In the genomic region with DNA sequence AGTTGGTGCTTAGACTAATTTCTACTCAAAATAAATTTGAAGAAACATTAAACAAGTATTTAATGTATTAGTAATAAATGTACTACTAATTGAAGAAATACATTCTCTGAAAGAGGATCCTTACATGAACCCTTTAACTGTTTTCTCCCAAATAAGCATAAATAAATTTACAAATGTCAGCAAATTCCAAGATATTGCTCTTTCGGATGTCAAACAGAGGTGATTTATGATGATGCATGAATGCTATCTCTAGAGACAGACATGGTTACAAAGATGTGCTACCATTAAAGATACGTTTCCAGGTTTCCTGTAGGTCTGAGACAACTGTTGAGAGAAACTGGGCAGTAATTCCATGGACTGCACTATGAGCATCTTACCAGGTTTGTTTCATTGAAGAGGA, we compare ENCODE assay signal across 25 cellular contexts. TPM values are rescaled to one million over a fixed set of nuclear protein-coding genes. Genes with fewer than 3 reads are reported as not detected.
DNase-seq lines count a peak whose midpoint lies in the region; ATAC-seq, FAIRE-seq and TF ChIP-seq lines count a peak whose summit lies in the region.
"Had no signal": no experiment of that assay in that cellular context is flagged by ENCODE, and none has a peak within 500 bp of the region (broad histone marks: within the 10 kb centered on the region; RNA-seq: fewer than 3 reads in every experiment).

No MANE protein-coding gene starts in this region.

- H2AFZ ChIP-seq in HepG2 (ENCODE audit: low read length) (no peak overlapping the region), PC-9 (0 out of 2 replicates have a peak overlapping the region, but pooled peaks have one; percentile 4), SK-N-SH (ENCODE audit: low read depth) (no peak overlapping the region)

- BruUV-seq in HepG2 (replicated peaks; lab: Mats Ljungman, UMichigan) (no TSS peak), PC-9 (replicated peaks; lab: Mats Ljungman, UMichigan) (no TSS peak)

- no peak overlapping the region for H3K4me2 ChIP-seq in HepG2 (ENCODE audit: low read depth, low read length)
- H3K4me2 ChIP-seq in PC-9: no peak overlapping the region
- no peak overlapping the region for H3K4me2 ChIP-seq in SK-N-SH
- H3K4me2 ChIP-seq: BLaER1 treated with 17β-estradiol and CSF1 and Interleukin-3, amounts not matched to agents 10 nM and 100 nM had no signal

- no peaks in the 10 kb centered on the region for H3K9me3 ChIP-seq in HepG2 (ENCODE audit: low read length)
- H3K9me3 ChIP-seq in right lobe of liver: no peaks in the 10 kb centered on the region
- no peaks in the 10 kb centered on the region for H3K9me3 ChIP-seq in PC-9 (ENCODE audit: insufficient read depth, low read depth)
- no peaks in the 10 kb centered on the region for H3K9me3 ChIP-seq in iPS-20b (ENCODE audit: insufficient read depth, low read depth, low read length)
- H3K9me3 ChIP-seq in SK-N-SH: no peaks in the 10 kb centered on the region
- H3K9me3 ChIP-seq: BE2C; BLaER1 treated with 17β-estradiol and CSF1 and Interleukin-3, amounts not matched to agents 10 nM and 100 nM; HAP-1 had no signal

- no peak for ATAC-seq in HepG2
- ATAC-seq in right lobe of liver: no peak
- no peak for ATAC-seq in GM18498 (IDR thresholded peaks at IDR 0.05; ENCODE audit: unreplicated experiment)

- in situ Hi-C loops in HepG2 (cut with HindIII; ENCODE audit: extremely low pct_ligation_motif_present, low pct_unique_long_range_greater_than_20kb): loop anchor here (25.0 kb wide), 1 partner anchor 528 kb away; no protein-coding TSS in a partner anchor

- no peak for FAIRE-seq in HepG2 (lab: Jason Lieb, UNC)
- FAIRE-seq: A204.1, D721Med, GM12891 had no signal

- intact Hi-C loops in HepG2 (cut with micrococcal nuclease; ENCODE audit: unreplicated experiment) (loop anchor here (10.0 kb wide), 1 partner anchor 560 kb away; the partner anchor contains the start of gene CPOX), right lobe of liver (cut with DNase I) (no loop called here), PC-9 (cut with micrococcal nuclease; ENCODE audit: unreplicated experiment) (no loop called here)

- POLR2A ChIA-PET in HepG2 (lab: Yijun Ruan, JAX): no interaction called here
- POLR2A ChIA-PET in PC-9 (lab: Charles Lee; ENCODE audit: unreplicated experiment): no interaction called here
- POLR2A ChIA-PET in SK-N-SH (lab: Yijun Ruan, JAX): no interaction called here

- no peak for DNase-seq in HepG2 (ENCODE audit: low spot score)
- DNase-seq in right lobe of liver: no peak
- DNase-seq in PC-9: no peak
- no peak for DNase-seq in SK-N-SH
- DNase-seq in HCEC 1CT: no peak
- no peak for DNase-seq in GM10266 (ENCODE audit: extremely low spot score)
- DNase-seq: ACHN; AML-193; BE2C; CD4-positive, alpha-beta T cell; CD8-positive, alpha-beta memory T cell; DMS 273 treated with DMSO at 0.1 percent for 48 hours; DMS79; EL; GDM1 had no signal

- TF ChIP-seq CTCF in HepG2 (CRISPR knock-in tag; IDR thresholded peaks at IDR 0.05) (no peak), right lobe of liver (IDR thresholded peaks at IDR 0.05) (no peak), PC-9 (conservative IDR thresholded peaks at IDR 0.05) (no peak), SK-N-SH (IDR thresholded peaks at IDR 0.05) (no peak), GM10266 (IDR thresholded peaks at IDR 0.05; ENCODE audit: control insufficient read depth, insufficient read depth, low read depth, missing control alignments) (no peak)

- TF ChIP-seq RAD21 in HepG2 (CRISPR knock-in tag; IDR thresholded peaks at IDR 0.05): no peak
- TF ChIP-seq RAD21 in SK-N-SH (IDR thresholded peaks at IDR 0.05; ENCODE audit: low read length): no peak

- no peaks in the 10 kb centered on the region for H4K20me1 ChIP-seq in HepG2 (ENCODE audit: insufficient read depth, low read length)
- H4K20me1 ChIP-seq in PC-9 (ENCODE audit: insufficient read depth): no peaks in the 10 kb centered on the region
- no peaks in the 10 kb centered on the region for H4K20me1 ChIP-seq in SK-N-SH (ENCODE audit: insufficient read depth)
- H4K20me1 ChIP-seq: BLaER1 treated with 17β-estradiol and CSF1 and Interleukin-3, amounts not matched to agents 10 nM and 100 nM had no signal

- TF ChIP-seq POLR2A in HepG2 (IDR thresholded peaks at IDR 0.05; ENCODE audit: insufficient read depth in 1 of 2, low read depth in 2 of 2, low read length in 2 of 2) (no peak), right lobe of liver (IDR thresholded peaks at IDR 0.05) (no peak)

- WGBS in HepG2 (ENCODE audit: low lambda C conversion rate): 6% methylated on average over 2 of the region's 2 CpGs
- 39% methylated on average over 2 of the region's 2 CpGs for WGBS in right lobe of liver (ENCODE audit: insufficient coverage, low coverage, low lambda C conversion rate, missing lambda C conversion rate)
- 20% methylated on average over 2 of the region's 2 CpGs for whole genome bisulfite sequencing in SK-N-SH (ENCODE audit: low lambda C conversion rate)

- CTCF ChIA-PET in HepG2 (lab: Yijun Ruan, JAX; ENCODE audit: low intra/inter-chr PET ratio, low total read pairs): no interaction called here
- CTCF ChIA-PET in PC-9 (lab: Charles Lee): no interaction called here
- CTCF ChIA-PET in SK-N-SH (lab: Yijun Ruan, JAX): interaction anchor here (1.3 to 1.7 kb wide), 3 partner anchors 10 to 310 kb away, joined by 3 to 6 read pairs (median 4); no protein-coding TSS in a partner anchor

- H3F3A ChIP-seq in PC-9 (ENCODE audit: insufficient read depth, low read depth): no peaks in the 10 kb centered on the region
- H3F3A ChIP-seq in SK-N-SH (replicated peaks; ENCODE audit: insufficient read depth): no peaks in the 10 kb centered on the region

- TF ChIP-seq EP300 in HepG2 (IDR thresholded peaks at IDR 0.05; ENCODE audit: low read depth in 2 of 2, low read length in 2 of 2) (no peak), HepG2 (CRISPR knock-in tag; IDR thresholded peaks at IDR 0.05; ENCODE audit: borderline replicate concordance) (no peak), SK-N-SH (IDR thresholded peaks at IDR 0.05; ENCODE audit: borderline replicate concordance in 1 of 2, low read depth in 1 of 2, low read length in 1 of 2) (no peak)

- H3K9me2 ChIP-seq in PC-9 (ENCODE audit: insufficient read depth): no peaks in the 10 kb centered on the region
- no peaks in the 10 kb centered on the region for H3K9me2 ChIP-seq in SK-N-SH

- peaks cover 0 to 3% of the 10 kb centered on the region in 2 experiments; a peak in 2 of 5 replicates for H3K27me3 ChIP-seq in HepG2 (ENCODE audit: control insufficient read depth in 1 of 2, insufficient read depth in 2 of 2, low read length in 2 of 2)
- H3K27me3 ChIP-seq in right lobe of liver: peaks cover 3 to 6% of the 10 kb centered on the region in 2 donors
- H3K27me3 ChIP-seq in PC-9 (ENCODE audit: insufficient read depth, low read depth): no peaks in the 10 kb centered on the region
- H3K27me3 ChIP-seq in iPS-20b (ENCODE audit: insufficient read depth, low read length): no peaks in the 10 kb centered on the region
- no peaks in the 10 kb centered on the region; the same call in 1 of the 2 replicates for H3K27me3 ChIP-seq in SK-N-SH (ENCODE audit: insufficient read depth)
- H3K27me3 ChIP-seq: BLaER1 treated with 17β-estradiol and CSF1 and Interleukin-3, amounts not matched to agents 10 nM and 100 nM had no signal

- H3K4me1 ChIP-seq in HepG2 (ENCODE audit: insufficient read depth, low read length) (no peaks in the 10 kb centered on the region), right lobe of liver (no peaks in the 10 kb centered on the region), PC-9 (replicated peaks; ENCODE audit: insufficient read depth) (peaks cover 16% of the 10 kb centered on the region), iPS-20b (ENCODE audit: insufficient read depth, low read length) (peaks cover 7% of the 10 kb centered on the region), SK-N-SH (ENCODE audit: control insufficient read depth in 1 of 2, insufficient read depth in 2 of 2, low read depth in 1 of 2, low read length in 1 of 2) (no peaks in the 10 kb centered on the region; a peak in 1 of 4 replicates)
- H3K4me1 ChIP-seq: BE2C had no signal

- no peaks in the 10 kb centered on the region for H3K79me2 ChIP-seq in HepG2 (ENCODE audit: insufficient read depth, low read length)
- no peaks in the 10 kb centered on the region for H3K79me2 ChIP-seq in PC-9 (ENCODE audit: low read depth)
- no peaks in the 10 kb centered on the region for H3K79me2 ChIP-seq in SK-N-SH (ENCODE audit: insufficient read depth)

- H3K27ac ChIP-seq in HepG2 (ENCODE audit: extremely low read length, insufficient read depth, low read length): no peak overlapping the region
- H3K27ac ChIP-seq in right lobe of liver: no peak overlapping the region
- no peak overlapping the region for H3K27ac ChIP-seq in PC-9
- peak overlapping the region; percentile 22 for H3K27ac ChIP-seq in iPS-20b (ENCODE audit: low read length)
- H3K27ac ChIP-seq in SK-N-SH (ENCODE audit: low read depth in 2 of 2, low read length in 1 of 2): no peak overlapping the region
- H3K27ac ChIP-seq: 22Rv1; BLaER1 treated with 17β-estradiol and CSF1 and Interleukin-3, amounts not matched to agents 10 nM and 100 nM had no signal

- H3K4me3 ChIP-seq in HepG2 (replicated peaks in 1 of 3; ENCODE audit: insufficient read depth in 1 of 3, low read depth in 2 of 3, low read length in 3 of 3): no peak overlapping the region
- no peak overlapping the region for H3K4me3 ChIP-seq in right lobe of liver
- H3K4me3 ChIP-seq in PC-9: no peak overlapping the region
- H3K4me3 ChIP-seq in iPS-20b (ENCODE audit: low read length): no peak overlapping the region
- no peak overlapping the region for H3K4me3 ChIP-seq in SK-N-SH (ENCODE audit: low read depth in 2 of 2, low read length in 1 of 2)
- H3K4me3 ChIP-seq: BLaER1 treated with 17β-estradiol and CSF1 and Interleukin-3, amounts not matched to agents 10 nM and 100 nM; HAP-1 had no signal

- H3K9ac ChIP-seq in HepG2 (ENCODE audit: insufficient read depth, low read depth, low read length) (no peak overlapping the region), iPS-20b (ENCODE audit: low read depth, low read length) (no peak overlapping the region), SK-N-SH (no peak overlapping the region)
- H3K9ac ChIP-seq: BLaER1 treated with 17β-estradiol and CSF1 and Interleukin-3, amounts not matched to agents 10 nM and 100 nM had no signal

- H3K36me3 ChIP-seq in HepG2 (replicated peaks in 1 of 2; ENCODE audit: control insufficient read depth in 1 of 2, insufficient read depth in 2 of 2, low read length in 2 of 2) (no peaks in the 10 kb centered on the region), right lobe of liver (no peaks in the 10 kb centered on the region), PC-9 (ENCODE audit: low read depth) (no peaks in the 10 kb centered on the region), iPS-20b (ENCODE audit: insufficient read depth, low read depth, low read length) (no peaks in the 10 kb centered on the region), SK-N-SH (replicated peaks in 1 of 2; ENCODE audit: control insufficient read depth in 1 of 2, insufficient read depth in 2 of 2, low read length in 1 of 2) (no peaks in the 10 kb centered on the region)
- H3K36me3 ChIP-seq: BE2C; BLaER1 treated with 17β-estradiol and CSF1 and Interleukin-3, amounts not matched to agents 10 nM and 100 nM; HAP-1 had no signal

RNA-seq across cellular contexts. Expression of gene GABRR3, which starts 0.6 kb away (rescaled TPM):
- total RNA-seq in HepG2 (2016; rRNA removed; fragmentation: Illumina TruSeq; extraction: Trizol): 0.31 and 0.42 TPM in 2 replicates
- total RNA-seq in HepG2 (2016; cell fraction: cytosol; rRNA removed; fragmentation: Illumina TruSeq; extraction: Trizol; ENCODE audit: low read depth): not detected in 2 replicates
- total RNA-seq in HepG2 (2016; cell fraction: insoluble cytoplasmic fraction; rRNA removed; fragmentation: Illumina TruSeq; extraction: Trizol): 0.22 and 0.46 TPM in 2 replicates
- total RNA-seq in HepG2 (2016; cell fraction: membrane; rRNA removed; fragmentation: Illumina TruSeq; extraction: Trizol): 0.09 and 0.24 TPM in 2 replicates
- 0.25 and 0.38 TPM in 2 replicates for total RNA-seq in HepG2 (2016; cell fraction: nucleus; rRNA removed; fragmentation: Illumina TruSeq; extraction: Trizol)
- polyA plus RNA-seq in HepG2 (2011; rRNA removed): 0.60 and 0.83 TPM in 2 replicates
- 0.35 and 0.45 TPM in 2 replicates for polyA plus RNA-seq in HepG2 (2011; cell fraction: cytosol; rRNA removed)
- polyA plus RNA-seq in HepG2 (2011; cell fraction: nucleus; rRNA removed): 0.39 and 0.83 TPM in 2 replicates
- polyA plus RNA-seq in HepG2 (2012): 0.21 TPM in 1 of 2 replicates, not detected in the other
- polyA plus RNA-seq in HepG2 (2016; cell fraction: cytosol; fragmentation: Illumina TruSeq; extraction: Trizol; ENCODE audit: low read depth): 0.06 TPM in 1 of 2 replicates, not detected in the other
- 0.33 and 0.48 TPM in 2 replicates for polyA plus RNA-seq in HepG2 (2016; cell fraction: insoluble cytoplasmic fraction; fragmentation: Illumina TruSeq; extraction: Trizol; ENCODE audit: low read depth)
- polyA plus RNA-seq in HepG2 (2016; cell fraction: membrane; fragmentation: Illumina TruSeq; extraction: Trizol; ENCODE audit: low read depth): 0.16 and 0.24 TPM in 2 replicates
- 0.37 and 0.71 TPM in 2 replicates for polyA plus RNA-seq in HepG2 (2016; cell fraction: nucleus; fragmentation: Illumina TruSeq; extraction: Trizol; ENCODE audit: insufficient read depth, low read depth)
- 0.26 TPM in 1 of 2 replicates, not detected in the other for polyA minus RNA-seq in HepG2 (2011; rRNA and poly(A)+ RNA removed; ENCODE audit: low replicate concordance)
- polyA minus RNA-seq in HepG2 (2011; cell fraction: cytosol; rRNA and poly(A)+ RNA removed): 0.26 TPM in 1 of 2 replicates, not detected in the other
- 0.62 and 0.77 TPM in 2 replicates for polyA minus RNA-seq in HepG2 (2011; cell fraction: nucleus; rRNA and poly(A)+ RNA removed)
- under 1 TPM in 1 of 6 experiments, not detected in 5; 0.51 TPM for total RNA-seq in right lobe of liver
- total RNA-seq in PC-9 (2021): not detected in 2 replicates
- not detected in 2 replicates for polyA plus RNA-seq in SK-N-SH (2012; rRNA removed)
- not detected in 2 replicates for polyA plus RNA-seq in SK-N-SH (2012; cell fraction: cytosol; rRNA removed)
- not detected in 2 replicates for polyA plus RNA-seq in SK-N-SH (2012; cell fraction: nucleus; rRNA removed)
- total RNA-seq: CD4-positive, alpha-beta T cell; CD8-positive, alpha-beta memory T cell; H4 had no signal
- polyA plus RNA-seq: CD14-positive monocyte; CD8-positive, alpha-beta memory T cell had no signal

RNA-seq across cellular contexts. Expression of gene OR5AC2, which starts 52.5 kb away (rescaled TPM):
- total RNA-seq in HepG2 (2016; rRNA removed; fragmentation: Illumina TruSeq; extraction: Trizol): not detected in 2 replicates
- total RNA-seq in HepG2 (2016; cell fraction: cytosol; rRNA removed; fragmentation: Illumina TruSeq; extraction: Trizol; ENCODE audit: low read depth): not detected in 2 replicates
- not detected in 2 replicates for total RNA-seq in HepG2 (2016; cell fraction: insoluble cytoplasmic fraction; rRNA removed; fragmentation: Illumina TruSeq; extraction: Trizol)
- total RNA-seq in HepG2 (2016; cell fraction: membrane; rRNA removed; fragmentation: Illumina TruSeq; extraction: Trizol): not detected in 2 replicates
- not detected in 2 replicates for total RNA-seq in HepG2 (2016; cell fraction: nucleus; rRNA removed; fragmentation: Illumina TruSeq; extraction: Trizol)
- polyA plus RNA-seq in HepG2 (2011; rRNA removed): not detected in 2 replicates
- polyA plus RNA-seq in HepG2 (2011; cell fraction: cytosol; rRNA removed): not detected in 2 replicates
- polyA plus RNA-seq in HepG2 (2011; cell fraction: nucleus; rRNA removed): not detected in 2 replicates
- polyA plus RNA-seq in HepG2 (2012): not detected in 2 replicates
- not detected in 2 replicates for polyA plus RNA-seq in HepG2 (2016; cell fraction: cytosol; fragmentation: Illumina TruSeq; extraction: Trizol; ENCODE audit: low read depth)
- polyA plus RNA-seq in HepG2 (2016; cell fraction: insoluble cytoplasmic fraction; fragmentation: Illumina TruSeq; extraction: Trizol; ENCODE audit: low read depth): not detected in 2 replicates
- polyA plus RNA-seq in HepG2 (2016; cell fraction: membrane; fragmentation: Illumina TruSeq; extraction: Trizol; ENCODE audit: low read depth): not detected in 2 replicates
- polyA plus RNA-seq in HepG2 (2016; cell fraction: nucleus; fragmentation: Illumina TruSeq; extraction: Trizol; ENCODE audit: insufficient read depth, low read depth): not detected in 2 replicates
- not detected in 2 replicates for polyA minus RNA-seq in HepG2 (2011; rRNA and poly(A)+ RNA removed; ENCODE audit: low replicate concordance)
- polyA minus RNA-seq in HepG2 (2011; cell fraction: cytosol; rRNA and poly(A)+ RNA removed): not detected in 2 replicates
- polyA minus RNA-seq in HepG2 (2011; cell fraction: nucleus; rRNA and poly(A)+ RNA removed): not detected in 2 replicates
- not detected for total RNA-seq in right lobe of liver
- not detected in 2 replicates for total RNA-seq in PC-9 (2021)
- not detected in 2 replicates for polyA plus RNA-seq in SK-N-SH (2012; rRNA removed)
- not detected in 2 replicates for polyA plus RNA-seq in SK-N-SH (2012; cell fraction: cytosol; rRNA removed)
- not detected in 2 replicates for polyA plus RNA-seq in SK-N-SH (2012; cell fraction: nucleus; rRNA removed)
- total RNA-seq: CD4-positive, alpha-beta T cell; CD8-positive, alpha-beta memory T cell; H4 had no signal
- polyA plus RNA-seq: CD14-positive monocyte; CD8-positive, alpha-beta memory T cell had no signal
